ENCODE assay signal across 29 cellular contexts in genomic region chr5:100119903-100120302, GRCh38.
"Had no signal": no experiment of that assay in that cellular context is flagged by ENCODE, and none has a peak within 500 bp of the region (broad histone marks: within the 10 kb centered on the region; RNA-seq: fewer than 3 reads in every experiment).

No MANE protein-coding gene starts in this region.

- H3K4me2 ChIP-seq: smooth muscle cell had no signal

- H3K27ac ChIP-seq: neutrophil, parathyroid adenoma, psoas muscle, skin epidermis, spleen, suprapubic skin, testis, tibial artery, transverse colon, upper lobe of right lung, uterus had no signal

- DNase-seq: naive thymus-derived CD8-positive, alpha-beta T cell; nephron progenitor cell; nucleus accumbens; posterior cingulate gyrus; psoas muscle; right cardiac atrium; spleen; stimulated activated CD4-positive, alpha-beta T cell treated with anti-CD3 and anti-CD28 coated beads, Interleukin-12 subunit alpha, Interleukin-12 subunit beta, amount 100 ng/mL, for 4 hours; stimulated activated CD4-positive, alpha-beta T cell treated with anti-CD3 and anti-CD28 coated beads, Interleukin-1b, Interleukin-23, amount 100 ng/mL, for 48 hours; stimulated activated CD4-positive, alpha-beta T cell treated with anti-CD3 and anti-CD28 coated beads, Interleukin-4, amount 100 ng/mL, for 1 hour; stimulated activated CD4-positive, alpha-beta T cell treated with anti-CD3 and anti-CD28 coated beads, Interleukin-4, amount 100 ng/mL, for 4 hours; stimulated activated CD8-positive, alpha-beta memory T cell treated with anti-CD3 and anti-CD28 coated beads, Interleukin-4, amount 100 ng/mL, for 48 hours; stimulated activated naive CD4-positive, alpha-beta T cell; stimulated activated naive CD8-positive, alpha-beta T cell treated with anti-CD3 and anti-CD28 coated beads, Interleukin-15, amount 100 ng/mL, for 72 hours; stimulated activated naive CD8-positive, alpha-beta T cell treated with anti-CD3 and anti-CD28 coated beads, Interleukin-15, Interleukin-2, amounts not matched to agents 100 U/mL and 50 U/mL, for 24 hours; substantia nigra; testis; tibial artery; transverse colon; upper lobe of right lung; uterus had no signal

- H3K36me3 ChIP-seq: neutrophil, spleen, suprapubic skin, tibial artery, transverse colon, upper lobe of right lung, uterus had no signal

- H3K27me3 ChIP-seq: neutrophil, spleen, suprapubic skin, testis, tibial artery, transverse colon, upper lobe of right lung, uterus had no signal

- H3K79me2 ChIP-seq: parathyroid adenoma had no signal

- H3K4me1 ChIP-seq: parathyroid adenoma, psoas muscle, spleen, suprapubic skin, testis, tibial artery, transverse colon, upper lobe of right lung, uterus had no signal

- H3K9ac ChIP-seq: parathyroid adenoma had no signal

- H3K4me3 ChIP-seq: psoas muscle, skin epidermis, smooth muscle cell, spleen, suprapubic skin, testis, tibial artery, transverse colon, upper lobe of right lung, uterus had no signal

- H3K9me3 ChIP-seq: neutrophil, psoas muscle, spleen, suprapubic skin, testis, tibial artery, transverse colon, upper lobe of right lung, uterus had no signal

- H2AFZ ChIP-seq: parathyroid adenoma had no signal

- ATAC-seq: naive thymus-derived CD8-positive, alpha-beta T cell; natural killer cell treated with Interleukin-12 subunit alpha and Interleukin-12 subunit beta and Interleukin-15 and Interleukin-18, amount 100 ng/mL, for 72 hours; psoas muscle; right cardiac atrium; sciatic nerve; stimulated activated memory B cell treated with anti-CD40 and anti-IgM and Interleukin-4, amounts not matched to agents 10 μg/mL and 1 μg/mL and 100 μg/mL, for 72 hours; stimulated activated naive CD8-positive, alpha-beta T cell treated with anti-CD3 and anti-CD28 coated beads, Interleukin-15, amount 100 ng/mL, for 72 hours; stimulated activated naive CD8-positive, alpha-beta T cell treated with anti-CD3 and anti-CD28 coated beads, Interleukin-15, Interleukin-2, amounts not matched to agents 100 U/mL and 50 U/mL, for 24 hours; upper lobe of right lung had no signal
